ENCODE assay signal across 11 cellular contexts in the genomic region with DNA sequence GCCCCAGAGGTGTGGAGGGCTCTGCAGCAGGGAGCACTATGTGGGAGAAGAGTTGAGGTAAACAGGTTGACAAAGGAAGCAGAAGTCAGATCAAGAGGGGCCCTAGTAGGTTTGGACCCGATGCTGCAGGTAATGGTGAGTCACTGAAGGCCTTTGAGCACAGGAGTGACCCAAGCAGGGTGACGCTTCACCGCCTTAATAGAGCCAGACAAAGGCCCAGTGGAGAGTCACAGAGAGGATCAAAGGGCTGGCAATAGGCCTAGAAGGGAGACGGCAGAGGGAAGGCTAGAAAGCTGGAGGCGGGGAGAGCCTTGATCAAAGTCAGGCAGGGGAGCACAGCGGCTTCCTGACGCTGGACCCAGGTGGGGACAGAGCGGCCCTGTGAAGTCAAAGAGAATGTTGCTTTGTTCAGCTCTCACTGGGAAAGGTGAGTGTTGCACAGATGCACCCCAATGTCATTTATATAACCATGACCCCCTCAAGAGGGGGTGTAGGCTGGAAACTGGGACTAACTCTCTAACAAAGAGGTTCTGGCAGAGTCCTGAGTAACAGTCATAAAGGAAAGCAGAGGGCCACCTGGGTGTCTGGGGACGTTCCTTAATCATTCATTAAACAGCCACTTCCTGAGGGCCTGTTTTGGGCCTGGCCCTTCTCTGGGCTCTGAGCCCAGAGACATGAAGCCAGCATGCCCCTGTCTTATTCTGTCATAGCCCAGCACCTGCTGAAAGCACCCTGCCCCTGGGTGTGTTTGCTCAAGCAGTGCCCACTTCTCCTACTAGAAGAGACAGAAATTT.
DNase-seq lines count a peak whose midpoint lies in the region; ATAC-seq lines count a peak whose summit lies in the region.
"Had no signal": no experiment of that assay in that cellular context is flagged by ENCODE, and none has a peak within 500 bp of the region (broad histone marks: within the 10 kb centered on the region; RNA-seq: fewer than 3 reads in every experiment).

No MANE protein-coding gene starts in this region.

- DNase-seq in COR-L47 (lab: John Stamatoyannopoulos, UW) (peak; percentile 87), NCI-H446 treated with DMSO at 0.1 percent for 48 hours (lab: John Stamatoyannopoulos, UW) (peak; percentile 57), NCI-H146 treated with DMSO at 0.1 percent for 48 hours (lab: John Stamatoyannopoulos, UW; ENCODE audit: unreplicated experiment) (no peak), GOT3 (lab: John Stamatoyannopoulos, UW) (no peak), NCI-H2227 (lab: John Stamatoyannopoulos, UW; ENCODE audit: unreplicated experiment) (no peak), T-helper 2 cell (no peak)
- DNase-seq: glutamatergic neuron, mammary epithelial cell, MG63 had no signal

- ATAC-seq in GM19438 (IDR thresholded peaks at IDR 0.05; ENCODE audit: low read depth, unreplicated experiment) (peak; percentile 90), HG03064 (IDR thresholded peaks at IDR 0.05; ENCODE audit: low read depth, unreplicated experiment) (peak; percentile 90)

Comparison
In these comparisons a context has a peak if more than half of its experiments do, and no peak if none do; other contexts are left out.
1. DNase-seq: peak in COR-L47 (single experiment) and NCI-H446 treated with DMSO at 0.1 percent for 48 hours (single experiment); none in NCI-H146 treated with DMSO at 0.1 percent for 48 hours (single experiment), GOT3 (single experiment), NCI-H2227 (single experiment) and T-helper 2 cell (0 of 5).